ENCODE assay signal across 8 cellular contexts in genomic region chr7:148882192-148882591, GRCh38. TPM values are rescaled to one million over a fixed set of nuclear protein-coding genes. Genes with fewer than 3 reads are reported as not detected.
DNase-seq lines count a peak whose midpoint lies in the region; ATAC-seq, FAIRE-seq and TF ChIP-seq lines count a peak whose summit lies in the region.

No MANE protein-coding gene starts in this region.

- CTCF ChIA-PET in A549 (lab: Yijun Ruan, JAX) (no interaction called here), T-cell (lab: Charles Lee) (interaction anchor here in 1 of 2 donors (2.0 kb wide), 2 partner anchors 26 to 59 kb away, joined by 10 to 11 read pairs; no protein-coding TSS in a partner anchor)

- POLR2A ChIA-PET in A549 (lab: Yijun Ruan, JAX) (no interaction called here), T-cell (lab: Charles Lee) (interaction anchor here in 1 of 2 donors (0.8 to 1.2 kb wide), 2 partner anchors 9 to 105 kb away, joined by 3 read pairs; no protein-coding TSS in a partner anchor)

- H3K27me3 ChIP-seq in sigmoid colon = peaks cover 0 to 30% (median 10%) of the 10 kb centered on the region in 3 donors

- no peaks in the 10 kb centered on the region for H3K9me3 Mint-ChIP-seq in T-cell
- no peaks in the 10 kb centered on the region for H3K9me3 Mint-ChIP-seq in stimulated activated naive B cell treated with anti-CD40 and anti-IgM and Interleukin-4, amounts not matched to agents 10 μg/mL and 1 μg/mL and 100 μg/mL, for 72 hours

- no peaks in the 10 kb centered on the region for H3K36me3 ChIP-seq in sigmoid colon

- intact Hi-C loops in sigmoid colon (cut with DNase I) = loop anchor here (5.0 to 10.0 kb wide), 6 partner anchors 80 to 377 kb away; partner anchors contain the start of genes PDIA4, ZNF398, ZNF425 and ZNF786

- H3K4me3 ChIP-seq in A549 (peak overlapping the region; percentile 90), GM12864 (ENCODE audit: low read depth, low read length) (peak overlapping the region; percentile 86; the same call in 1 of the 2 replicates), fibroblast of pulmonary artery (replicated peaks; ENCODE audit: low read depth, low read length) (peak overlapping the region; percentile 79), sigmoid colon (no peak overlapping the region)

- no peaks in the 10 kb centered on the region for H3K27me3 Mint-ChIP-seq in T-cell
- H3K27me3 Mint-ChIP-seq in stimulated activated naive B cell treated with anti-CD40 and anti-IgM and Interleukin-4, amounts not matched to agents 10 μg/mL and 1 μg/mL and 100 μg/mL, for 72 hours = no peaks in the 10 kb centered on the region

- TF ChIP-seq RAD21 in A549 (conservative IDR thresholded peaks at IDR 0.05 in 1 of 2, IDR thresholded peaks at IDR 0.05 in 1 of 2) = no peak

- FAIRE-seq in A549 (lab: Jason Lieb, UNC) = no peak

- H3K27ac ChIP-seq in A549 = no peak overlapping the region
- no peak overlapping the region for H3K27ac ChIP-seq in sigmoid colon

- TF ChIP-seq CTCF in A549 (IDR thresholded peaks at IDR 0.05) = no peak
- no peak for TF ChIP-seq CTCF in GM12864 (IDR thresholded peaks at IDR 0.05; ENCODE audit: low read depth, low read length, missing control alignments)
- no peak for TF ChIP-seq CTCF in fibroblast of pulmonary artery (IDR thresholded peaks at IDR 0.05; ENCODE audit: low read length, missing control alignments)
- TF ChIP-seq CTCF in sigmoid colon (IDR thresholded peaks at IDR 0.05) = no peak

- H3K4me1 ChIP-seq in A549 = peaks cover 24% of the 10 kb centered on the region; the same call in 2 of the 3 replicates
- H3K4me1 ChIP-seq in sigmoid colon = peaks cover 0 to 11% (median 7%) of the 10 kb centered on the region in 4 donors

- H3K4me2 ChIP-seq in A549 = peak overlapping the region; percentile 99

- no peak for DNase-seq in A549 (ENCODE audit: low read depth in 1 of 2, low spot score in 1 of 2)
- no peak for DNase-seq in GM12864 (ENCODE audit: low read depth)
- DNase-seq in T-cell = no peak
- no peak for DNase-seq in fibroblast of pulmonary artery (ENCODE audit: low read depth)
- DNase-seq in dedifferentiated amniotic fluid mesenchymal stem cell (ENCODE audit: extremely low spot score) = no peak
- DNase-seq in stimulated activated naive B cell treated with anti-CD40 and anti-IgM and Interleukin-4, amounts not matched to agents 10 μg/mL and 1 μg/mL and 100 μg/mL, for 72 hours = no peak
- no peak for DNase-seq in NOMO-1 treated with DMSO at 0.1 percent for 48 hours (lab: John Stamatoyannopoulos, UW; ENCODE audit: unreplicated experiment)
- no peak for DNase-seq in sigmoid colon

- TF ChIP-seq POLR2A in A549 (IDR thresholded peaks at IDR 0.05; ENCODE audit: low read length) (no peak), sigmoid colon (IDR thresholded peaks at IDR 0.05) (no peak)

- H3K9me3 ChIP-seq in A549 = no peaks in the 10 kb centered on the region
- no peaks in the 10 kb centered on the region for H3K9me3 ChIP-seq in sigmoid colon

- WGBS in A549 (ENCODE audit: missing lambda C conversion rate) = 67% methylated on average over 5 of the region's 5 CpGs
- WGBS in sigmoid colon, 2 donors = 14 to 47% methylated on average over 5 of the region's 5 CpGs

- H3K4me1 Mint-ChIP-seq in T-cell = peaks cover 20 to 41% (median 20%) of the 10 kb centered on the region in 3 donors
- H3K4me1 Mint-ChIP-seq in stimulated activated naive B cell treated with anti-CD40 and anti-IgM and Interleukin-4, amounts not matched to agents 10 μg/mL and 1 μg/mL and 100 μg/mL, for 72 hours = peaks cover 9 to 23% of the 10 kb centered on the region in 2 donors

- no peak for ATAC-seq in A549
- ATAC-seq in T-cell (replicated peaks in 1 of 4) = no peak
- no peak for ATAC-seq in stimulated activated naive B cell treated with anti-CD40 and anti-IgM and Interleukin-4, amounts not matched to agents 10 μg/mL and 1 μg/mL and 100 μg/mL, for 72 hours (replicated peaks)

- H3K4me3 Mint-ChIP-seq in T-cell = peak overlapping the region; percentile 91 to 95 (median 95)
- no peak overlapping the region for H3K4me3 Mint-ChIP-seq in stimulated activated naive B cell treated with anti-CD40 and anti-IgM and Interleukin-4, amounts not matched to agents 10 μg/mL and 1 μg/mL and 100 μg/mL, for 72 hours

- H3K36me3 Mint-ChIP-seq in T-cell = no peaks in the 10 kb centered on the region
- peaks cover 8 to 20% of the 10 kb centered on the region in 2 donors for H3K36me3 Mint-ChIP-seq in stimulated activated naive B cell treated with anti-CD40 and anti-IgM and Interleukin-4, amounts not matched to agents 10 μg/mL and 1 μg/mL and 100 μg/mL, for 72 hours

- TF ChIP-seq EP300 in A549 (IDR thresholded peaks at IDR 0.05) = no peak
- no peak for TF ChIP-seq EP300 in sigmoid colon (IDR thresholded peaks at IDR 0.05)

- H3K27ac Mint-ChIP-seq in T-cell = no peak overlapping the region
- no peak overlapping the region for H3K27ac Mint-ChIP-seq in stimulated activated naive B cell treated with anti-CD40 and anti-IgM and Interleukin-4, amounts not matched to agents 10 μg/mL and 1 μg/mL and 100 μg/mL, for 72 hours

TF ChIP-seq in A549, 52 proteins besides CTCF, POLR2A, EP300 and RAD21:
- TF ChIP-seq HDAC2 (IDR thresholded peaks at IDR 0.05) (no peak), MAFK (IDR thresholded peaks at IDR 0.05; ENCODE audit: partially characterized antibody) (no peak), RFX5 (IDR thresholded peaks at IDR 0.05) (no peak), HEYL (CRISPR knock-in tag; IDR thresholded peaks at IDR 0.05) (no peak), CBX8 (IDR thresholded peaks at IDR 0.05) (no peak), NFE2L2 (conservative IDR thresholded peaks at IDR 0.05; ENCODE audit: low read length) (no peak), CEBPB (IDR thresholded peaks at IDR 0.05) (no peak), KDM1A (IDR thresholded peaks at IDR 0.05; ENCODE audit: low read depth) (no peak), HOXB13 (CRISPR knock-in tag; IDR thresholded peaks at IDR 0.05; ENCODE audit: low read depth) (no peak), EHMT2 (IDR thresholded peaks at IDR 0.05; ENCODE audit: low read depth) (no peak), ZNF302 (CRISPR knock-in tag; IDR thresholded peaks at IDR 0.05) (no peak), TP53 (CRISPR knock-in tag; IDR thresholded peaks at IDR 0.05) (no peak), ZFP36 (IDR thresholded peaks at IDR 0.05; ENCODE audit: borderline replicate concordance, partially characterized antibody) (no peak), ZSCAN20 (CRISPR knock-in tag; IDR thresholded peaks at IDR 0.05) (no peak), JUNB (IDR thresholded peaks at IDR 0.05) (no peak), MYC (IDR thresholded peaks at IDR 0.05; ENCODE audit: borderline replicate concordance, low read length) (no peak)
- TF ChIP-seq, protein P1, sequence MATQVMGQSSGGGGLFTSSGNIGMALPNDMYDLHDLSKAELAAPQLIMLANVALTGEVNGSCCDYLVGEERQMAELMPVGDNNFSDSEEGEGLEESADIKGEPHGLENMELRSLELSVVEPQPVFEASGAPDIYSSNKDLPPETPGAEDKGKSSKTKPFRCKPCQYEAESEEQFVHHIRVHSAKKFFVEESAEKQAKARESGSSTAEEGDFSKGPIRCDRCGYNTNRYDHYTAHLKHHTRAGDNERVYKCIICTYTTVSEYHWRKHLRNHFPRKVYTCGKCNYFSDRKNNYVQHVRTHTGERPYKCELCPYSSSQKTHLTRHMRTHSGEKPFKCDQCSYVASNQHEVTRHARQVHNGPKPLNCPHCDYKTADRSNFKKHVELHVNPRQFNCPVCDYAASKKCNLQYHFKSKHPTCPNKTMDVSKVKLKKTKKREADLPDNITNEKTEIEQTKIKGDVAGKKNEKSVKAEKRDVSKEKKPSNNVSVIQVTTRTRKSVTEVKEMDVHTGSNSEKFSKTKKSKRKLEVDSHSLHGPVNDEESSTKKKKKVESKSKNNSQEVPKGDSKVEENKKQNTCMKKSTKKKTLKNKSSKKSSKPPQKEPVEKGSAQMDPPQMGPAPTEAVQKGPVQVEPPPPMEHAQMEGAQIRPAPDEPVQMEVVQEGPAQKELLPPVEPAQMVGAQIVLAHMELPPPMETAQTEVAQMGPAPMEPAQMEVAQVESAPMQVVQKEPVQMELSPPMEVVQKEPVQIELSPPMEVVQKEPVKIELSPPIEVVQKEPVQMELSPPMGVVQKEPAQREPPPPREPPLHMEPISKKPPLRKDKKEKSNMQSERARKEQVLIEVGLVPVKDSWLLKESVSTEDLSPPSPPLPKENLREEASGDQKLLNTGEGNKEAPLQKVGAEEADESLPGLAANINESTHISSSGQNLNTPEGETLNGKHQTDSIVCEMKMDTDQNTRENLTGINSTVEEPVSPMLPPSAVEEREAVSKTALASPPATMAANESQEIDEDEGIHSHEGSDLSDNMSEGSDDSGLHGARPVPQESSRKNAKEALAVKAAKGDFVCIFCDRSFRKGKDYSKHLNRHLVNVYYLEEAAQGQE (IDR thresholded peaks at IDR 0.05) = no peak

RNA-seq across cellular contexts. Expression of gene EZH2, which starts 1.9 kb away (rescaled TPM):
- polyA plus RNA-seq in A549 (2011; rRNA removed) (37.3 and 45.7 TPM in 2 replicates), A549 (2017; fragmentation: RNase III; extraction: RNeasy Plus Mini Kit Qiagen cat#74134 plus additional on column Dnase treatment) (34.4 to 36.6 TPM (median 35.6 TPM) in 3 replicates), sigmoid colon (10 to 100 TPM in 1 of 3 donors, 1 to 10 TPM in 2; 4.2 to 14.6 (median 5.1) TPM)
- polyA plus RNA-seq in A549 (2012; cell fraction: cytosol; rRNA removed) = 20.8 and 21.7 TPM in 2 replicates
- 39.9 and 55.8 TPM in 2 replicates for polyA plus RNA-seq in A549 (2012; cell fraction: nucleus; rRNA removed)
- 12.3 and 15.8 TPM in 2 replicates for polyA minus RNA-seq in A549 (2011; rRNA and poly(A)+ RNA removed)
- total RNA-seq in T-cell (10 to 100 TPM in 3 of 5 donors, 1 to 10 TPM in 2; 8.1 to 24.0 (median 11.2) TPM), sigmoid colon (1 to 10 TPM in 2 of 4 donors, under 1 TPM in 2; 0.71 to 1.9 (median 1.1) TPM)

Comparison
In these comparisons a context has a peak if more than half of its experiments do, and no peak if none do; other contexts are left out.
1. H3K4me3 ChIP-seq: peak in A549 (single experiment), GM12864 (single experiment) and fibroblast of pulmonary artery (single experiment); none in sigmoid colon (0 of 4).
2. H3K4me3 Mint-ChIP-seq: peak in T-cell (3 of 3); none in stimulated activated naive B cell treated with anti-CD40 and anti-IgM and Interleukin-4, amounts not matched to agents 10 μg/mL and 1 μg/mL and 100 μg/mL, for 72 hours (0 of 2).